In genomic region chr12:13044002-13044858, GRCh38 we compare ENCODE assay signal across 8 cellular contexts. TPM values are rescaled to one million over a fixed set of nuclear protein-coding genes. Genes with fewer than 3 reads are reported as not detected.
DNase-seq lines count a peak whose midpoint lies in the region; ATAC-seq and TF ChIP-seq lines count a peak whose summit lies in the region.

A gene with protein sequence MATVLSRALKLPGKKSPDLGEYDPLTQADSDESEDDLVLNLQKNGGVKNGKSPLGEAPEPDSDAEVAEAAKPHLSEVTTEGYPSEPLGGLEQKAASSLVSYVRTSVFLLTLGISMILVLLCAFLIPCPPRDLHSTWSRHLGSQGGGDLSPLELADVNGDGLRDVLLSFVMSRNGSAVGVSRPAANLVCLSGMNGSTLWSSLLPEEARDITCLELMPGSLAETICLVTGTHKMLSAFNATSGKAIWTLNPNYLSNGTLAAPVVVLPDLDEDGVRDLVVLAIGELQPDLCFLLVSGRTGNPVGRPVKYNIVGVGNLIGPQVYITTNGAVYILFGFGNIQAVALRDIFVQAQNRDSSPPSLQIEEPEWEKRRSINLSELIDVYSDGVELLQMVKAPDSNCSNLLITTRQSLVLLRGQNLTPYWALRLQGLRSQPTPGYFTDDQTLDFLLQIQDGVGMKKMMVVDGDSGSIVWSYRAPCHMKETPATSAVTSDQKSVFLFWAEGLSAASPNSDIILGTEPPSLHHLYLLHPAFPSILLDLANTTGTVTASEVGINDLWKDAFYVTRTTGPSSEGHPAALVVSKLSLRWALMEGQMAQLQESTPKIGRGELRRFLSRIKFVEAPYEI (plus strand): TSS chr12:13044381. CDS start chr12:13044404, 23 bp downstream.

- TF ChIP-seq CTCF in mesothelial cell of epicardium (IDR thresholded peaks at IDR 0.05; ENCODE audit: unreplicated experiment): no peak

- no peak within 1 kb of the TSS for H3K27ac Mint-ChIP-seq in mesothelial cell of epicardium

- H3K36me3 Mint-ChIP-seq in mesothelial cell of epicardium: no peaks in the 10 kb centered on the region

- H3K4me1 Mint-ChIP-seq in mesothelial cell of epicardium: peaks cover 43% of the 10 kb centered on the region

- DNase-seq in Ammon's horn (ENCODE audit: low spot score) (peak; percentile 83), NCI-H748 (lab: John Stamatoyannopoulos, UW; ENCODE audit: unreplicated experiment) (peak; percentile 75), mesothelial cell of epicardium (ENCODE audit: low spot score in 2 of 2, unreplicated experiment in 2 of 2) (peak; percentile 68 to 79)
- peak; percentile 9 for DNase-seq in activated CD8-positive, alpha-beta memory T cell treated with anti-CD3 and anti-CD28 coated beads, Interleukin-2, amount 50 U/mL, for 1 hour (ENCODE audit: extremely low read depth)
- peak; percentile 60 for DNase-seq in stimulated activated CD8-positive, alpha-beta memory T cell treated with anti-CD3 and anti-CD28 coated beads, Interleukin-15, amount 100 ng/mL, for 24 hours (ENCODE audit: low read depth)

- in situ Hi-C loops in endometrial microvascular endothelial cells (cut with HindIII; ENCODE audit: inconsistent ontology term, low pct_unique_long_range_greater_than_20kb, low sequenced_read_pairs): no loop called here

- H3K9me3 Mint-ChIP-seq in mesothelial cell of epicardium: no peaks in the 10 kb centered on the region

- H3K4me3 Mint-ChIP-seq in mesothelial cell of epicardium: peak within 1 kb of the TSS; percentile 75

- peak; percentile 90 for ATAC-seq in GM19023 (IDR thresholded peaks at IDR 0.05; ENCODE audit: unreplicated experiment)
- ATAC-seq in HG03280 (IDR thresholded peaks at IDR 0.05; ENCODE audit: unreplicated experiment): peak; percentile 81

- H3K27me3 Mint-ChIP-seq in mesothelial cell of epicardium (ENCODE audit: low read depth): no peaks in the 10 kb centered on the region

RNA-seq across cellular contexts. Expression of the gene that starts here (rescaled TPM):
- 10.3 TPM for total RNA-seq in endometrial microvascular endothelial cells (ENCODE audit: inconsistent ontology term)
- 8.6 to 9.5 TPM (median 9.1 TPM) in 3 replicates for total RNA-seq in mesothelial cell of epicardium

Comparison
In these comparisons a context has a peak if more than half of its experiments do, and no peak if none do; other contexts are left out.
1. Peak in every context shown above with its lines: DNase-seq and ATAC-seq.
2. DNase-seq: peak in every context shown above with its lines; median percentile 83 in Ammon's horn; 75 in NCI-H748; 74 in mesothelial cell of epicardium; 60 in stimulated activated CD8-positive, alpha-beta memory T cell treated with anti-CD3 and anti-CD28 coated beads, Interleukin-15, amount 100 ng/mL, for 24 hours; 9 in activated CD8-positive, alpha-beta memory T cell treated with anti-CD3 and anti-CD28 coated beads, Interleukin-2, amount 50 U/mL, for 1 hour.